Comparison of ENCODE assay signal across 1 cellular context in the genomic region with DNA sequence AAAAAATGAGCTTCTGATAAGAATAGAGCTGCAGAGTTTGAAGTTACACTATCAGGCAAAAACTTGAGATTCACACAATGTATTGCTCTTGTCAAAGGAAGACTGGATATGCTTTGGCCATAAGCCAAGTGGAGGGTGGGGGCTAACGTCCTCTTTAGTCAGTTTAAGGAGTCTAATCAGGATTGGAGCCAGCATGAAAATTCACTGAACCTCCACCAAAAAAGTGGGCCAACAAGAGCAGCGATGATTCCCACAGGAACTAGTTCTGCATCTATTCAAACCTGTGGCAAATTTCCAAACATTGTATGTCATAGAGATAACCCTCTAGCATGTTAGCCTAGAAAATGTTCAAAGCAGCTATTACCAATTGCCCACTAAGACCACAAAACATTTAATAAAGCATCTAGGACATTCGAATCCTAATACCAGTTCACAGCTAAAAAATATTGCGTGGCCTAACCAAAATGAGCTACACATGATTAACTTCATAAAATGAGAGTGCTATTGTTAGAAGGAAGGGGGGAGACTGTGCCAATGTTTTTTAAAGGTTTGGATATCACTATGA.
TF ChIP-seq lines count a peak whose summit lies in the region.

No MANE protein-coding gene starts in this region.

TF ChIP-seq in GM23338, 12 proteins besides CTCF, POLR2A, EP300 and RAD21 (continued from another document):
- TF ChIP-seq ZNF462 (CRISPR knock-in tag; IDR thresholded peaks at IDR 0.05) (no peak), NANOG (IDR thresholded peaks at IDR 0.05; ENCODE audit: borderline replicate concordance) (no peak), STAT1 (IDR thresholded peaks at IDR 0.05; ENCODE audit: unreplicated experiment) (no peak), JUNB (IDR thresholded peaks at IDR 0.05; ENCODE audit: unreplicated experiment) (no peak), POLR2AphosphoS5 (IDR thresholded peaks at IDR 0.05; ENCODE audit: low read depth) (no peak), EZH2phosphoT487 (IDR thresholded peaks at IDR 0.05; ENCODE audit: unreplicated experiment) (no peak), EZH2 (IDR thresholded peaks at IDR 0.05; ENCODE audit: low read depth, unreplicated experiment) (no peak), CREB1 (CRISPR knock-in tag; IDR thresholded peaks at IDR 0.05; ENCODE audit: low read depth) (no peak), ZNF114 (CRISPR knock-in tag; IDR thresholded peaks at IDR 0.05) (no peak)
- TF ChIP-seq, protein P1, sequence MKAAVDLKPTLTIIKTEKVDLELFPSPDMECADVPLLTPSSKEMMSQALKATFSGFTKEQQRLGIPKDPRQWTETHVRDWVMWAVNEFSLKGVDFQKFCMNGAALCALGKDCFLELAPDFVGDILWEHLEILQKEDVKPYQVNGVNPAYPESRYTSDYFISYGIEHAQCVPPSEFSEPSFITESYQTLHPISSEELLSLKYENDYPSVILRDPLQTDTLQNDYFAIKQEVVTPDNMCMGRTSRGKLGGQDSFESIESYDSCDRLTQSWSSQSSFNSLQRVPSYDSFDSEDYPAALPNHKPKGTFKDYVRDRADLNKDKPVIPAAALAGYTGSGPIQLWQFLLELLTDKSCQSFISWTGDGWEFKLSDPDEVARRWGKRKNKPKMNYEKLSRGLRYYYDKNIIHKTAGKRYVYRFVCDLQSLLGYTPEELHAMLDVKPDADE (IDR thresholded peaks at IDR 0.05): no peak
- TF ChIP-seq, protein P2, sequence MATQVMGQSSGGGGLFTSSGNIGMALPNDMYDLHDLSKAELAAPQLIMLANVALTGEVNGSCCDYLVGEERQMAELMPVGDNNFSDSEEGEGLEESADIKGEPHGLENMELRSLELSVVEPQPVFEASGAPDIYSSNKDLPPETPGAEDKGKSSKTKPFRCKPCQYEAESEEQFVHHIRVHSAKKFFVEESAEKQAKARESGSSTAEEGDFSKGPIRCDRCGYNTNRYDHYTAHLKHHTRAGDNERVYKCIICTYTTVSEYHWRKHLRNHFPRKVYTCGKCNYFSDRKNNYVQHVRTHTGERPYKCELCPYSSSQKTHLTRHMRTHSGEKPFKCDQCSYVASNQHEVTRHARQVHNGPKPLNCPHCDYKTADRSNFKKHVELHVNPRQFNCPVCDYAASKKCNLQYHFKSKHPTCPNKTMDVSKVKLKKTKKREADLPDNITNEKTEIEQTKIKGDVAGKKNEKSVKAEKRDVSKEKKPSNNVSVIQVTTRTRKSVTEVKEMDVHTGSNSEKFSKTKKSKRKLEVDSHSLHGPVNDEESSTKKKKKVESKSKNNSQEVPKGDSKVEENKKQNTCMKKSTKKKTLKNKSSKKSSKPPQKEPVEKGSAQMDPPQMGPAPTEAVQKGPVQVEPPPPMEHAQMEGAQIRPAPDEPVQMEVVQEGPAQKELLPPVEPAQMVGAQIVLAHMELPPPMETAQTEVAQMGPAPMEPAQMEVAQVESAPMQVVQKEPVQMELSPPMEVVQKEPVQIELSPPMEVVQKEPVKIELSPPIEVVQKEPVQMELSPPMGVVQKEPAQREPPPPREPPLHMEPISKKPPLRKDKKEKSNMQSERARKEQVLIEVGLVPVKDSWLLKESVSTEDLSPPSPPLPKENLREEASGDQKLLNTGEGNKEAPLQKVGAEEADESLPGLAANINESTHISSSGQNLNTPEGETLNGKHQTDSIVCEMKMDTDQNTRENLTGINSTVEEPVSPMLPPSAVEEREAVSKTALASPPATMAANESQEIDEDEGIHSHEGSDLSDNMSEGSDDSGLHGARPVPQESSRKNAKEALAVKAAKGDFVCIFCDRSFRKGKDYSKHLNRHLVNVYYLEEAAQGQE (IDR thresholded peaks at IDR 0.05; ENCODE audit: unreplicated experiment): no peak
TF ChIP-seq in GM23338: peak in this region for 0.
